ENCODE assay signal across 6 cellular contexts in genomic region chr16:30533748-30534367, GRCh38. TPM values are rescaled to one million over a fixed set of nuclear protein-coding genes. Genes with fewer than 3 reads are reported as not detected.
A peak's percentile ranks its signal among the peaks of the same experiment; 100 is the strongest.
DNase-seq lines count a peak whose midpoint lies in the region; ATAC-seq and TF ChIP-seq lines count a peak whose summit lies in the region.

No MANE protein-coding gene starts in this region.

- CTCF ChIA-PET in HCT116 (lab: Charles Lee), result no interaction called here

- H3K4me2 ChIP-seq in HCT116 (ENCODE audit: low read length), result peak overlapping the region; percentile 85

- no peaks in the 10 kb centered on the region for H3K9me2 ChIP-seq in HCT116 (ENCODE audit: insufficient read depth)

- no peak overlapping the region for H2AFZ ChIP-seq in HCT116 (ENCODE audit: low read depth, low read length, poor library complexity, severe bottlenecking)

- H3K9ac ChIP-seq in HCT116 (ENCODE audit: low read length), result peak overlapping the region; percentile 78

- TF ChIP-seq POLR2A in HCT116 (IDR thresholded peaks at IDR 0.05; ENCODE audit: borderline replicate concordance, extremely low read depth, insufficient read depth, insufficient read length), result no peak

- POLR2A ChIA-PET in HCT116 (lab: Charles Lee), result interaction anchor here (2.7 kb wide), 1 partner anchor 24 kb away, joined by 20 read pairs; the partner anchor contains the start of gene ZNF764

- H3K4me1 ChIP-seq in HCT116 (ENCODE audit: control insufficient read depth in 1 of 2, insufficient read depth in 2 of 2, low read length in 2 of 2) (peaks cover 6 to 35% of the 10 kb centered on the region in 2 experiments; a peak in 3 of 4 replicates), lower lobe of right lung (peaks cover 30% of the 10 kb centered on the region)

- no peaks in the 10 kb centered on the region for H4K20me1 ChIP-seq in HCT116 (ENCODE audit: insufficient read depth)

- DNase-seq in AG10803 (ENCODE audit: low read depth) (peak; percentile 12), HCT116 (ENCODE audit: low read depth, low spot score) (no peak), lower lobe of right lung (no peak), omental fat pad (ENCODE audit: low spot score) (no peak), Kasumi-1 (lab: John Stamatoyannopoulos, UW) (no peak)

- no peaks in the 10 kb centered on the region; the same call in 1 of the 2 replicates for H3K79me2 ChIP-seq in HCT116 (ENCODE audit: insufficient read depth, low read length)

- H3K9me3 ChIP-seq in HCT116 (ENCODE audit: control insufficient read depth in 1 of 2, insufficient read depth in 1 of 2, low read depth in 1 of 2, low read length in 2 of 2), result no peaks in the 10 kb centered on the region
- H3K9me3 ChIP-seq in lower lobe of right lung, result no peaks in the 10 kb centered on the region

- no peaks in the 10 kb centered on the region for H3K9me3 Mint-ChIP-seq in activated T-helper 17 cell treated with anti-CD3 and anti-CD28 coated beads, Interleukin-2, amount 50 U/mL, for 72 hours

- H3K4me3 ChIP-seq in AG10803 (ENCODE audit: low read length) (peak overlapping the region; percentile 76), HCT116 (replicated peaks in 1 of 2; ENCODE audit: low read depth in 1 of 2, low read length in 2 of 2) (peak overlapping the region; percentile 60 to 79), lower lobe of right lung (peak overlapping the region; percentile 84)

- no peak for TF ChIP-seq RAD21 in HCT116 (IDR thresholded peaks at IDR 0.05; ENCODE audit: low read depth)

- H3K27ac ChIP-seq in HCT116 (ENCODE audit: low read depth, low read length) (peak overlapping the region; percentile 82), lower lobe of right lung (peak overlapping the region; percentile 95)

- no TSS peak for BruUV-seq in HCT116 (replicated peaks; lab: Mats Ljungman, UMichigan)

- peaks cover 70% of the 10 kb centered on the region for H3K36me3 Mint-ChIP-seq in activated T-helper 17 cell treated with anti-CD3 and anti-CD28 coated beads, Interleukin-2, amount 50 U/mL, for 72 hours (ENCODE audit: low read depth)

- peak overlapping the region; percentile 99 for H3K27ac Mint-ChIP-seq in activated T-helper 17 cell treated with anti-CD3 and anti-CD28 coated beads, Interleukin-2, amount 50 U/mL, for 72 hours

- H3K27me3 ChIP-seq in HCT116 (ENCODE audit: insufficient read depth, low read length), result no peaks in the 10 kb centered on the region
- no peaks in the 10 kb centered on the region for H3K27me3 ChIP-seq in lower lobe of right lung (ENCODE audit: low read depth)

- intact Hi-C loops in HCT116 (cut with micrococcal nuclease) (no loop called here), lower lobe of right lung (cut with DNase I) (no loop called here)

- ATAC-seq in HCT116 (peak; percentile 5; the same call in 1 of the 2 replicates), lower lobe of right lung (peak; percentile 1 to 13), omental fat pad (ENCODE audit: low FRiP score) (no peak)
- peak; percentile 1 for ATAC-seq in activated T-helper 17 cell treated with anti-CD3 and anti-CD28 coated beads, Interleukin-2, amount 50 U/mL, for 72 hours (replicated peaks)

- H3K27me3 Mint-ChIP-seq in activated T-helper 17 cell treated with anti-CD3 and anti-CD28 coated beads, Interleukin-2, amount 50 U/mL, for 72 hours, result no peaks in the 10 kb centered on the region

- H3K36me3 ChIP-seq in HCT116 (ENCODE audit: control insufficient read depth in 1 of 2, insufficient read depth in 2 of 2, low read length in 2 of 2) (no peaks in the 10 kb centered on the region), lower lobe of right lung (peaks cover 26% of the 10 kb centered on the region)

- H3K4me1 Mint-ChIP-seq in activated T-helper 17 cell treated with anti-CD3 and anti-CD28 coated beads, Interleukin-2, amount 50 U/mL, for 72 hours, result no peaks in the 10 kb centered on the region

- H3K4me3 Mint-ChIP-seq in activated T-helper 17 cell treated with anti-CD3 and anti-CD28 coated beads, Interleukin-2, amount 50 U/mL, for 72 hours, result peak overlapping the region; percentile 99

- RAD21 ChIA-PET in HCT116 (lab: Charles Lee; ENCODE audit: low non-redundant PET in 1 of 2, low total read pairs in 2 of 2, uncharacterized antibody in 2 of 2, unreplicated experiment in 2 of 2), result interaction anchor here in 1 of 2 experiments (1.2 kb wide), 1 partner anchor 25 kb away, joined by 3 read pairs; the partner anchor contains the start of gene ZNF764

- no peak for TF ChIP-seq CTCF in AG10803 (conservative IDR thresholded peaks at IDR 0.05; ENCODE audit: low read length)
- no peak for TF ChIP-seq CTCF in HCT116 (IDR thresholded peaks at IDR 0.05 in 2 of 3, conservative IDR thresholded peaks at IDR 0.05 in 1 of 3; ENCODE audit: borderline replicate concordance in 1 of 3, insufficient read depth in 1 of 3, low read depth in 2 of 3, low read length in 2 of 3)
- TF ChIP-seq CTCF in lower lobe of right lung (IDR thresholded peaks at IDR 0.05), result no peak
- no peak for TF ChIP-seq CTCF in omental fat pad (IDR thresholded peaks at IDR 0.05)

TF ChIP-seq in HCT116, 20 proteins besides CTCF, POLR2A, EP300 and RAD21:
- TF ChIP-seq SP1 (IDR thresholded peaks at IDR 0.05; ENCODE audit: low read depth) (no peak), EGR1 (IDR thresholded peaks at IDR 0.05; ENCODE audit: low read depth) (no peak)

RNA-seq across cellular contexts. Expression of gene ZNF747, which starts 0.8 kb away (rescaled TPM):
- 2.1 TPM for total RNA-seq in HCT116 (2021; ENCODE audit: unreplicated experiment)
- polyA plus RNA-seq in HCT116 (2012), result 0.67 and 1.6 TPM in 2 replicates
- total RNA-seq in activated T-helper 17 cell treated with anti-CD3 and anti-CD28 coated beads, Interleukin-2, amount 50 U/mL, for 72 hours, result 10 to 100 TPM in 1 of 2 donors, 1 to 10 TPM in 1; 6.9 to 12.9 TPM
- total RNA-seq in lower lobe of right lung, result 9.3 TPM
- total RNA-seq in omental fat pad, result 10 to 100 TPM in 2 of 4 donors, 1 to 10 TPM in 2; 7.7 to 12.1 (median 10.4) TPM

RNA-seq across cellular contexts. Expression of gene ZNF768, which starts 7.5 kb away (rescaled TPM):
- 48.8 TPM for total RNA-seq in HCT116 (2021; ENCODE audit: unreplicated experiment)
- polyA plus RNA-seq in HCT116 (2012), result 47.0 and 49.7 TPM in 2 replicates
- 1 to 10 TPM; 3.7 to 5.3 TPM for total RNA-seq in activated T-helper 17 cell treated with anti-CD3 and anti-CD28 coated beads, Interleukin-2, amount 50 U/mL, for 72 hours
- total RNA-seq in lower lobe of right lung, result 24.9 TPM
- total RNA-seq in omental fat pad, result 10 to 100 TPM; 16.5 to 22.5 (median 18.6) TPM

RNA-seq across cellular contexts. Expression of gene ZNF764, which starts 24.3 kb away (rescaled TPM):
- total RNA-seq in HCT116 (2021; ENCODE audit: unreplicated experiment) (9.1 TPM), lower lobe of right lung (8.4 TPM), omental fat pad (10 to 100 TPM in 2 of 4 donors, 1 to 10 TPM in 2; 4.5 to 15.9 (median 10.1) TPM)
- polyA plus RNA-seq in HCT116 (2012), result 2.5 and 4.0 TPM in 2 replicates
- 10 to 100 TPM; 13.8 to 14.1 TPM for total RNA-seq in activated T-helper 17 cell treated with anti-CD3 and anti-CD28 coated beads, Interleukin-2, amount 50 U/mL, for 72 hours

RNA-seq across cellular contexts. Expression of gene ZNF688, which starts 37.7 kb away (rescaled TPM):
- total RNA-seq in HCT116 (2021; ENCODE audit: unreplicated experiment), result 3.6 TPM
- 1.8 and 2.3 TPM in 2 replicates for polyA plus RNA-seq in HCT116 (2012)
- total RNA-seq in activated T-helper 17 cell treated with anti-CD3 and anti-CD28 coated beads, Interleukin-2, amount 50 U/mL, for 72 hours, result 1 to 10 TPM; 7.3 to 9.7 TPM
- total RNA-seq in lower lobe of right lung, result 13.5 TPM
- 10 to 100 TPM in 3 of 4 donors, 1 to 10 TPM in 1; 7.4 to 24.0 (median 13.3) TPM for total RNA-seq in omental fat pad

RNA-seq across cellular contexts. Expression of gene ZNF785, which starts 51.6 kb away (rescaled TPM):
- total RNA-seq in HCT116 (2021; ENCODE audit: unreplicated experiment), result 0.15 TPM
- 0.03 and 0.04 TPM in 2 replicates for polyA plus RNA-seq in HCT116 (2012)
- total RNA-seq in activated T-helper 17 cell treated with anti-CD3 and anti-CD28 coated beads, Interleukin-2, amount 50 U/mL, for 72 hours, result 10 to 100 TPM; 10.5 to 15.5 TPM
- total RNA-seq in lower lobe of right lung, result 16.2 TPM
- 10 to 100 TPM in 1 of 4 donors, 1 to 10 TPM in 3; 4.5 to 12.1 (median 8.1) TPM for total RNA-seq in omental fat pad
